ENCODE assay signal across 1 cellular context in the genomic region with DNA sequence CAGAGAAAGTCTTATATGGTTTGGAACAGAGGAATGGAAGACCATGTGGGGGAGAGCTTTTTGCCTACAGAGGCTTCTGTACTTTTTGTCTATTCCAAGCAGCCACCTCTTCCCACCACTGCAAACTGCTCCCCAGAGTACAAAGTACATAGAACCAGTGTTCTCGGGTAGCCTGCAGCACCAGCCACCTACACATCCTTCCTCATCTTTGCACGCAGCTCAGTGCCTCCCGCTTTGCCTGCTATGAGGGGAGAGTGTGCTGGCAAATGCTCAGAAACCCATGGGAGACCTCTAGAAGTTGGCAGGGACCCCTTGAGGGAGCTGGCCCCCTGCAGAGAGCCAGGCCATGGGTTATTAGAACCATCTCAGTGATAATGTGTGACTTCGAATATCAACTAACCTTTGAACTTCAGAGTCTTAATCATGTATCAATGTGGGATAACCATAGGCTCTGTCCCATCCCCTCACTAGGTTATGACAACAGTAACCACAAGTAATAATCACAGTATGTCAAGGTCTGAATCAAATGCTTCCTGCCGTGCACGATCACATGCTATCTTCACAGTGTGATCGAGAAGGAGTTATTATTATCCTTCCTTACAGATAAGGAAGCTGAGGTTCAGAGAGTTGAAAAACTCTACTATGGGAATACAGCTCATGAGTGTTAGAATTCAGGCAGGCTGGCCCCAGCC.
TF ChIP-seq lines count a peak whose summit lies in the region.

No MANE protein-coding gene starts in this region.

TF ChIP-seq in GM23338, 12 proteins besides CTCF, POLR2A, EP300 and RAD21 (continued from another document):
- TF ChIP-seq ZNF462 (CRISPR knock-in tag; IDR thresholded peaks at IDR 0.05) (no peak), REST (IDR thresholded peaks at IDR 0.05; ENCODE audit: unreplicated experiment) (no peak), ZNF114 (CRISPR knock-in tag; IDR thresholded peaks at IDR 0.05) (no peak), ZNF331 (CRISPR knock-in tag; IDR thresholded peaks at IDR 0.05; ENCODE audit: low read depth) (no peak), EZH2 (IDR thresholded peaks at IDR 0.05; ENCODE audit: low read depth, unreplicated experiment) (no peak), NANOG (IDR thresholded peaks at IDR 0.05; ENCODE audit: borderline replicate concordance) (no peak)
